In the genomic region with DNA sequence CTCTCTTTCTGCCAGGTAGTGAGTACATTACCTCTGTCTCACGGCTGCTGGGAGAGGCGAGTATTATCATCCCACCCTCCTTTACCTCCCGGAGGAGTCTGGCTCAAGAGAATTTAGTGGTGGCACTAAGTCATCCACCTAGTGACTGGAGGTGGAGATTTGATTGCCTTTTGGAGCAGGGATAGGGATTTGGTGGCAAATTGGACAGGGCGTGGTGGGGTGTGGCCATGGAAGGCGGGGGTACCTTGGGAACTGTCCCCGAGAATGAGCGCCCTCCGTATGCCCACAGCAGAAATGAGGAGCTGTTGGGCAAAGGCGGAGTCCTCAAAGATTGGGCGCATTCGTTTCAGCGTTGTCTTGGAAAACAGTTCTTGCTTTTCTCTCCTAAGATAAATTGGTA, we compare ENCODE assay signal across 8 cellular contexts. TPM values are rescaled to one million over a fixed set of nuclear protein-coding genes. Genes with fewer than 3 reads are reported as not detected.
DNase-seq lines count a peak whose midpoint lies in the region; ATAC-seq and TF ChIP-seq lines count a peak whose summit lies in the region.

No MANE protein-coding gene starts in this region.

- no peak for TF ChIP-seq RAD21 in IMR-90 (IDR thresholded peaks at IDR 0.05; ENCODE audit: low read length)

- no peaks in the 10 kb centered on the region for H3K27me3 Mint-ChIP-seq in MCF 10A (ENCODE audit: insufficient read depth, unreplicated experiment)

- H2AFZ ChIP-seq in IMR-90 (replicated peaks; ENCODE audit: low read length, poor library complexity): peak overlapping the region; percentile 93

- peak overlapping the region; percentile 16; the same call in 1 of the 2 replicates for H2BK120ac ChIP-seq in IMR-90 (ENCODE audit: low read depth, low read length)
- no peak overlapping the region for H2BK120ac ChIP-seq in mesendoderm (ENCODE audit: low read depth, low read length)

- H3K14ac ChIP-seq in IMR-90 (replicated peaks; ENCODE audit: low read depth, low read length): peak overlapping the region; percentile 92

- no peaks in the 10 kb centered on the region for H3K9me3 ChIP-seq in IMR-90 (ENCODE audit: control insufficient read depth, insufficient read depth, low read length)
- no peaks in the 10 kb centered on the region for H3K9me3 ChIP-seq in aorta (ENCODE audit: control insufficient read depth, low read length)

- H4K20me1 ChIP-seq in IMR-90 (ENCODE audit: insufficient read depth, low read length): no peaks in the 10 kb centered on the region

- peak overlapping the region; percentile 25 to 65; a peak in 2 of 4 replicates for H4K8ac ChIP-seq in IMR-90 (ENCODE audit: low read depth in 2 of 2, low read length in 2 of 2)
- H4K8ac ChIP-seq in mesendoderm (ENCODE audit: low read depth, low read length): no peak overlapping the region

- DNase-seq in IMR-90: no peak
- DNase-seq in MCF 10A (ENCODE audit: unreplicated experiment): no peak
- DNase-seq in mesendoderm: no peak
- DNase-seq in aorta: no peak
- no peak for DNase-seq in GDM1 (lab: John Stamatoyannopoulos, UW)
- no peak for DNase-seq in HCEC 1CT

- H4K5ac ChIP-seq in IMR-90 (ENCODE audit: low read depth, low read length) (peak overlapping the region; percentile 10; the same call in 1 of the 2 replicates), mesendoderm (ENCODE audit: low read length) (no peak overlapping the region)

- peaks cover 11% of the 10 kb centered on the region for H3K9me1 ChIP-seq in IMR-90 (ENCODE audit: insufficient read depth, low read length)

- peak overlapping the region; percentile 21 for H2AK9ac ChIP-seq in IMR-90 (replicated peaks; ENCODE audit: low read depth, low read length, poor library complexity)

- peak overlapping the region; percentile 44; the same call in 1 of the 2 replicates for H2AK5ac ChIP-seq in IMR-90 (ENCODE audit: low read depth, low read length)
- no peak overlapping the region for H2AK5ac ChIP-seq in mesendoderm (ENCODE audit: low read length)

- ATAC-seq in IMR-90 (ENCODE audit: low read depth) (no peak), aorta (ENCODE audit: low FRiP score) (peak; percentile 1), GM19397 (IDR thresholded peaks at IDR 0.05; ENCODE audit: unreplicated experiment) (no peak)

- H2BK5ac ChIP-seq in IMR-90 (ENCODE audit: low read depth, low read length, poor library complexity, severe bottlenecking) (peak overlapping the region; percentile 63), mesendoderm (ENCODE audit: low read length) (no peak overlapping the region)

- intact Hi-C loops in IMR-90 (cut with micrococcal nuclease): loop anchor here (10.0 kb wide), 1 partner anchor 876 kb away; no protein-coding TSS in a partner anchor
- intact Hi-C loops in MCF 10A (cut with micrococcal nuclease): loop anchor here (2.0 kb wide), 1 partner anchor 32 kb away; the partner anchor contains the start of gene HMGN1
- intact Hi-C loops in aorta (cut with DNase I): loop anchor here in 1 of 2 donors (2.0 kb wide), 1 partner anchor 32 kb away; the partner anchor contains the start of gene HMGN1

- H3K4me2 ChIP-seq in IMR-90 (ENCODE audit: low read depth, low read length) (peak overlapping the region; percentile 96), mesendoderm (ENCODE audit: low read length) (peak overlapping the region; percentile 70)

- H3K23ac ChIP-seq in IMR-90 (ENCODE audit: low read depth, low read length) (peak overlapping the region; percentile 84), mesendoderm (ENCODE audit: low read length) (no peak overlapping the region)

- POLR2A ChIA-PET in IMR-90 (lab: Charles Lee; ENCODE audit: unreplicated experiment): interaction anchor here (0.8 kb wide), 1 partner anchor 29 kb away, joined by 3 read pairs; no protein-coding TSS in a partner anchor
- POLR2A ChIA-PET in MCF 10A (lab: Yijun Ruan, JAX): interaction anchor here (0.7 to 2.5 kb wide), 7 partner anchors 24 to 72 kb away, joined by 3 to 48 read pairs (median 7); partner anchors contain the start of genes BRWD1 and HMGN1

- H3K79me2 ChIP-seq in mesendoderm (ENCODE audit: control insufficient read depth, insufficient read depth, low read length): no peaks in the 10 kb centered on the region

- no peak for TF ChIP-seq POLR2A in IMR-90 (IDR thresholded peaks at IDR 0.05; ENCODE audit: low read depth, low read length)

- peaks cover 10 to 34% of the 10 kb centered on the region in 2 experiments for H3K79me1 ChIP-seq in IMR-90 (ENCODE audit: low read depth in 1 of 2, low read length in 2 of 2)
- peaks cover 2% of the 10 kb centered on the region for H3K79me1 ChIP-seq in mesendoderm (ENCODE audit: low read length)

- H3K4me1 Mint-ChIP-seq in MCF 10A (ENCODE audit: insufficient read depth, unreplicated experiment): peaks cover 12% of the 10 kb centered on the region

- H3K4me3 ChIP-seq in IMR-90 (ENCODE audit: insufficient read depth, low read depth, low read length) (peak overlapping the region; percentile 71), mesendoderm (ENCODE audit: low read length) (peak overlapping the region; percentile 81), aorta (ENCODE audit: low read length in 2 of 2) (peak overlapping the region; percentile 51 to 99)

- peak overlapping the region; percentile 70; the same call in 1 of the 2 replicates for H4K91ac ChIP-seq in IMR-90 (ENCODE audit: insufficient read depth, low read depth, low read length)

- H3K9ac ChIP-seq in IMR-90 (ENCODE audit: low read depth, low read length) (peak overlapping the region; percentile 83), mesendoderm (ENCODE audit: low read length) (peak overlapping the region; percentile 38)

- in situ Hi-C loops in IMR-90 (cut with MboI; ENCODE audit: low sequenced_read_pairs): no loop called here

- H2BK15ac ChIP-seq in IMR-90 (ENCODE audit: low read depth, low read length) (0 out of 3 replicates have a peak overlapping the region, but pooled peaks have one; percentile 23), mesendoderm (replicated peaks; ENCODE audit: low read depth) (no peak overlapping the region)

- H3K4me3 Mint-ChIP-seq in MCF 10A (ENCODE audit: unreplicated experiment): peak overlapping the region; percentile 90

- H3K27ac Mint-ChIP-seq in MCF 10A (ENCODE audit: low read depth, unreplicated experiment): peak overlapping the region; percentile 95

- H3K4me1 ChIP-seq in IMR-90 (ENCODE audit: control insufficient read depth, insufficient read depth, low read length) (peaks cover 8% of the 10 kb centered on the region), mesendoderm (ENCODE audit: control insufficient read depth, low read depth, low read length) (peaks cover 5% of the 10 kb centered on the region), aorta (ENCODE audit: control insufficient read depth in 1 of 2, insufficient read depth in 2 of 2, low read length in 2 of 2) (no peaks in the 10 kb centered on the region)

- peak overlapping the region; percentile 79 for H3K4ac ChIP-seq in IMR-90 (ENCODE audit: low read depth, low read length)
- no peak overlapping the region for H3K4ac ChIP-seq in mesendoderm (ENCODE audit: low read depth, low read length)

- peaks cover 7% of the 10 kb centered on the region for H3K36me3 Mint-ChIP-seq in MCF 10A (ENCODE audit: insufficient read depth, unreplicated experiment)

- H3K36me3 ChIP-seq in IMR-90 (ENCODE audit: control insufficient read depth, insufficient read depth, low read length) (no peaks in the 10 kb centered on the region; the same call in 1 of the 2 replicates), mesendoderm (ENCODE audit: control insufficient read depth, insufficient read depth, low read length) (no peaks in the 10 kb centered on the region), aorta (ENCODE audit: control insufficient read depth in 1 of 2, insufficient read depth in 2 of 2, low read length in 1 of 2) (no peaks in the 10 kb centered on the region)

- peak overlapping the region; percentile 64; the same call in 1 of the 2 replicates for H3K27ac ChIP-seq in C4-2B
- H3K27ac ChIP-seq in IMR-90 (ENCODE audit: insufficient read depth, low read length): peak overlapping the region; percentile 72
- no peak overlapping the region for H3K27ac ChIP-seq in mesendoderm (ENCODE audit: low read depth, low read length)
- H3K27ac ChIP-seq in aorta (ENCODE audit: low read depth in 1 of 2, low read length in 2 of 2): peak overlapping the region in 1 of 2 donors; percentile 85

- H3K56ac ChIP-seq in IMR-90 (ENCODE audit: extremely low read depth, insufficient read depth, low read length) (peak overlapping the region; percentile 83; the same call in 1 of the 2 replicates), mesendoderm (ENCODE audit: low read length) (peak overlapping the region; percentile 40)

- H3K27me3 ChIP-seq in IMR-90 (ENCODE audit: control insufficient read depth, insufficient read depth, low read length): no peaks in the 10 kb centered on the region
- no peaks in the 10 kb centered on the region for H3K27me3 ChIP-seq in mesendoderm (ENCODE audit: insufficient read depth, low read length, poor library complexity)
- no peaks in the 10 kb centered on the region for H3K27me3 ChIP-seq in aorta (ENCODE audit: control insufficient read depth in 1 of 2, insufficient read depth in 2 of 2, low read length in 1 of 2)

- BruUV-seq in IMR-90 (replicated peaks; lab: Mats Ljungman, UMichigan): no TSS peak
- BruUV-seq in MCF 10A (replicated peaks; lab: Mats Ljungman, UMichigan): no TSS peak

- no peak overlapping the region for H2BK20ac ChIP-seq in IMR-90 (ENCODE audit: low read depth, low read length)

- no CpG with 5 or more reads among the region's 12 CpGs for WGBS in IMR-90 (ENCODE audit: extremely low coverage in 2 of 2, insufficient read length in 1 of 2), 2 experiments
- no CpG with 5 or more reads among the region's 12 CpGs for WGBS in mesendoderm (ENCODE audit: extremely low coverage, insufficient coverage, low lambda C conversion rate)
- 13% methylated on average over 12 of the region's 12 CpGs for WGBS in aorta, 2 donors

- dilution Hi-C loops in IMR-90 (cut with HindIII; ENCODE audit: low sequenced_read_pairs, unreplicated experiment): no loop called here

- H3K9me3 Mint-ChIP-seq in MCF 10A (ENCODE audit: unreplicated experiment): no peaks in the 10 kb centered on the region

- CTCF ChIA-PET in IMR-90 (lab: Yijun Ruan, JAX): no interaction called here
- CTCF ChIA-PET in MCF 10A (lab: Yijun Ruan, JAX): no interaction called here

- H3K18ac ChIP-seq in IMR-90 (ENCODE audit: low read depth, low read length) (no peak overlapping the region), mesendoderm (ENCODE audit: low read length) (no peak overlapping the region)

- TF ChIP-seq CTCF in C4-2B (conservative IDR thresholded peaks at IDR 0.05) (no peak), IMR-90 (conservative IDR thresholded peaks at IDR 0.05; ENCODE audit: low read depth, low read length) (no peak), MCF 10A (IDR thresholded peaks at IDR 0.05; ENCODE audit: unreplicated experiment) (no peak)

TF ChIP-seq in IMR-90, 13 proteins besides CTCF, POLR2A, EP300 and RAD21 (continues in another document):
- TF ChIP-seq FOS (IDR thresholded peaks at IDR 0.05; ENCODE audit: low read depth, low read length): no peak

RNA-seq across cellular contexts. Expression of gene HMGN1, which starts 32.1 kb away (rescaled TPM):
- total RNA-seq in IMR-90 (2012; rRNA removed): 55.2 and 234 TPM in 2 replicates
- polyA plus RNA-seq in IMR-90 (2012; rRNA removed): 136 and 155 TPM in 2 replicates
- 56.5 and 68.4 TPM in 2 replicates for polyA plus RNA-seq in IMR-90 (2012; cell fraction: cytosol; rRNA removed)
- 44.9 and 118 TPM in 2 replicates for polyA plus RNA-seq in IMR-90 (2012; cell fraction: nucleus; rRNA removed; ENCODE audit: low replicate concordance)
- 360 TPM in 2 replicates for total RNA-seq in MCF 10A (2022)
- 582 TPM for polyA plus RNA-seq in mesendoderm (2013, experiment 1 of 2)
- polyA plus RNA-seq in mesendoderm (2013, experiment 2 of 2): 578 TPM
- 100 to 1,000 TPM in 1 of 2 donors, 10 to 100 TPM in 1; 77.8 to 111 TPM for total RNA-seq in aorta
- 10 to 100 TPM; 66.6 to 86.0 TPM for polyA plus RNA-seq in aorta
